17 cellular contexts compared by ENCODE assay signal in genomic region chr2:120540719-120541552, GRCh38.
DNase-seq lines count a peak whose midpoint lies in the region; ATAC-seq and TF ChIP-seq lines count a peak whose summit lies in the region.
"Had no signal": no experiment of that assay in that cellular context is flagged by ENCODE, and none has a peak within 500 bp of the region (broad histone marks: within the 10 kb centered on the region; RNA-seq: fewer than 3 reads in every experiment).

No MANE protein-coding gene starts in this region.

- no peaks in the 10 kb centered on the region for H3K9me3 ChIP-seq in Caco-2
- H3K9me3 ChIP-seq in right atrium auricular region, result no peaks in the 10 kb centered on the region
- H3K9me3 ChIP-seq in gastrocnemius medialis, result no peaks in the 10 kb centered on the region
- H3K9me3 ChIP-seq in CD8-positive, alpha-beta T cell (ENCODE audit: low read length), result no peaks in the 10 kb centered on the region
- H3K9me3 ChIP-seq: Peyer's patch had no signal

- H3K27me3 Mint-ChIP-seq in Caco-2 (ENCODE audit: insufficient read depth, unreplicated experiment), result no peaks in the 10 kb centered on the region
- peaks cover 3% of the 10 kb centered on the region for H3K27me3 Mint-ChIP-seq in CD8-positive, alpha-beta T cell (ENCODE audit: low read depth)
- H3K27me3 Mint-ChIP-seq: stimulated activated naive CD8-positive, alpha-beta T cell treated with anti-CD3 and anti-CD28 coated beads, Interleukin-15, Interleukin-2, amounts not matched to agents 100 ng/mL and 50 ng/mL, for 24 hours had no signal

- no peaks in the 10 kb centered on the region for H3K9me3 Mint-ChIP-seq in Caco-2 (ENCODE audit: unreplicated experiment)
- no peaks in the 10 kb centered on the region for H3K9me3 Mint-ChIP-seq in CD8-positive, alpha-beta T cell
- H3K9me3 Mint-ChIP-seq: stimulated activated naive CD8-positive, alpha-beta T cell treated with anti-CD3 and anti-CD28 coated beads, Interleukin-15, Interleukin-2, amounts not matched to agents 100 ng/mL and 50 ng/mL, for 24 hours; WTC11 had no signal

- H3K4me1 Mint-ChIP-seq in Caco-2 (ENCODE audit: low read depth, unreplicated experiment), result peaks cover 9% of the 10 kb centered on the region
- no peaks in the 10 kb centered on the region for H3K4me1 Mint-ChIP-seq in CD8-positive, alpha-beta T cell (ENCODE audit: low read depth)
- H3K4me1 Mint-ChIP-seq: activated CD8-positive, alpha-beta memory T cell treated with anti-CD3 and anti-CD28 coated beads, Interleukin-2, amount 10 ng/mL, durations not matched to agents 7 days and 5 days had no signal

- no peak overlapping the region for H3K4me3 Mint-ChIP-seq in Caco-2 (ENCODE audit: unreplicated experiment)
- H3K4me3 Mint-ChIP-seq in CD8-positive, alpha-beta T cell, result no peak overlapping the region
- H3K4me3 Mint-ChIP-seq: activated CD8-positive, alpha-beta memory T cell treated with anti-CD3 and anti-CD28 coated beads, Interleukin-2, amount 10 ng/mL, durations not matched to agents 7 days and 5 days; stimulated activated naive CD8-positive, alpha-beta T cell treated with anti-CD3 and anti-CD28 coated beads, Interleukin-15, Interleukin-2, amounts not matched to agents 100 ng/mL and 50 ng/mL, for 24 hours; WTC11 had no signal

- H3K36me3 Mint-ChIP-seq in Caco-2 (ENCODE audit: insufficient read depth, unreplicated experiment), result no peaks in the 10 kb centered on the region
- no peaks in the 10 kb centered on the region for H3K36me3 Mint-ChIP-seq in CD8-positive, alpha-beta T cell
- H3K36me3 Mint-ChIP-seq: activated CD8-positive, alpha-beta memory T cell treated with anti-CD3 and anti-CD28 coated beads, Interleukin-2, amount 10 ng/mL, durations not matched to agents 7 days and 5 days; WTC11 had no signal

- no peak for DNase-seq in Caco-2
- DNase-seq in RWPE1 (ENCODE audit: low spot score), result no peak
- no peak for DNase-seq in right atrium auricular region (ENCODE audit: low spot score)
- DNase-seq in gastrocnemius medialis, result no peak
- DNase-seq in stimulated activated CD4-positive, alpha-beta T cell treated with anti-CD3 and anti-CD28 coated beads, Interleukin-2, amount 100 ng/mL, for 48 hours, result no peak
- no peak for DNase-seq in activated gamma-delta T cell (lab: John Stamatoyannopoulos, UW)
- no peak for DNase-seq in anterior cingulate cortex (lab: John Stamatoyannopoulos, UW)
- no peak for DNase-seq in CD8-positive, alpha-beta T cell
- DNase-seq: activated CD8-positive, alpha-beta memory T cell treated with anti-CD3 and anti-CD28 coated beads, Interleukin-2, amount 10 ng/mL, durations not matched to agents 7 days and 5 days; effector CD8-positive, alpha-beta T cell; Karpas-422; NCI-H446 treated with DMSO at 0.1 percent for 48 hours; small intestine had no signal

- BruUV-seq in Caco-2 (replicated peaks; lab: Mats Ljungman, UMichigan), result no TSS peak

- intact Hi-C loops in Caco-2 (cut with micrococcal nuclease; ENCODE audit: unreplicated experiment) (loop anchor here (2.0 kb wide), 1 partner anchor 74 kb away; no protein-coding TSS in a partner anchor), gastrocnemius medialis (cut with DNase I; ENCODE audit: low total_unique reads) (loop anchor here (1.0 to 5.0 kb wide), 6 partner anchors 7 to 1704 kb away; no protein-coding TSS in a partner anchor)
- intact Hi-C loops in CD8-positive, alpha-beta T cell (cut with DNase I, micrococcal nuclease), result no loop called here

- in situ Hi-C loops in gastrocnemius medialis (cut with MboI; ENCODE audit: low sequenced_read_pairs in 4 of 4), result loop anchor here in 1 of 4 donors (5.0 kb wide), 1 partner anchor 39 kb away; no protein-coding TSS in a partner anchor

- no peaks in the 10 kb centered on the region for H3K36me3 ChIP-seq in Caco-2 (ENCODE audit: control insufficient read depth, insufficient read depth, low read length)
- no peaks in the 10 kb centered on the region for H3K36me3 ChIP-seq in right atrium auricular region
- no peaks in the 10 kb centered on the region for H3K36me3 ChIP-seq in gastrocnemius medialis
- no peaks in the 10 kb centered on the region for H3K36me3 ChIP-seq in CD8-positive, alpha-beta T cell (ENCODE audit: insufficient read depth, low read length)
- H3K36me3 ChIP-seq: Peyer's patch had no signal

- CTCF ChIA-PET in Caco-2 (lab: Charles Lee) (no interaction called here), RWPE1 (lab: Yijun Ruan, JAX) (interaction anchor here (0.6 to 1.0 kb wide), 2 partner anchors 12 to 168 kb away, joined by 3 to 5 read pairs; no protein-coding TSS in a partner anchor)
- CTCF ChIA-PET in CD8-positive, alpha-beta T cell (lab: Charles Lee), result no interaction called here

- no peaks in the 10 kb centered on the region for H3K27me3 ChIP-seq in Caco-2 (replicated peaks; ENCODE audit: control insufficient read depth, insufficient read depth, low read length)
- no peaks in the 10 kb centered on the region for H3K27me3 ChIP-seq in right atrium auricular region
- H3K27me3 ChIP-seq in gastrocnemius medialis, result no peaks in the 10 kb centered on the region
- no peaks in the 10 kb centered on the region for H3K27me3 ChIP-seq in CD8-positive, alpha-beta T cell (ENCODE audit: insufficient read depth, low read length)
- H3K27me3 ChIP-seq: Peyer's patch had no signal

- TF ChIP-seq CTCF in Caco-2 (IDR thresholded peaks at IDR 0.05; ENCODE audit: insufficient read depth in 1 of 2, low read depth in 1 of 2, low read length in 1 of 2, severe bottlenecking in 1 of 2, unreplicated experiment in 1 of 2), result no peak
- no peak for TF ChIP-seq CTCF in RWPE1 (conservative IDR thresholded peaks at IDR 0.05; ENCODE audit: low read depth)
- no peak for TF ChIP-seq CTCF in right atrium auricular region (IDR thresholded peaks at IDR 0.05)
- TF ChIP-seq CTCF in gastrocnemius medialis (IDR thresholded peaks at IDR 0.05 in 4 of 5, conservative IDR thresholded peaks at IDR 0.05 in 1 of 5), result no peak
- no peak for TF ChIP-seq CTCF in CD8-positive, alpha-beta T cell (IDR thresholded peaks at IDR 0.05)

- peaks cover 27% of the 10 kb centered on the region for H3K4me1 ChIP-seq in Caco-2
- H3K4me1 ChIP-seq in right atrium auricular region, result peaks cover 0 to 29% of the 10 kb centered on the region in 2 donors
- H3K4me1 ChIP-seq in gastrocnemius medialis, result peaks cover 48 to 49% of the 10 kb centered on the region in 2 donors
- H3K4me1 ChIP-seq in CD8-positive, alpha-beta T cell (ENCODE audit: insufficient read depth, low read length), result no peaks in the 10 kb centered on the region
- H3K4me1 ChIP-seq: Peyer's patch had no signal

- H3K4me3 ChIP-seq in Caco-2 (ENCODE audit: low read depth, low read length), result no peak overlapping the region
- H3K4me3 ChIP-seq in right atrium auricular region, result no peak overlapping the region
- peak overlapping the region in 3 of 4 donors; percentile 24 to 36 (median 31) for H3K4me3 ChIP-seq in gastrocnemius medialis
- no peak overlapping the region for H3K4me3 ChIP-seq in CD8-positive, alpha-beta T cell (ENCODE audit: low read depth, low read length)
- H3K4me3 ChIP-seq: lung, Peyer's patch had no signal

- POLR2A ChIA-PET in Caco-2 (lab: Charles Lee) (no interaction called here), RWPE1 (lab: Yijun Ruan, JAX; ENCODE audit: low non-redundant PET) (no interaction called here)
- POLR2A ChIA-PET in CD8-positive, alpha-beta T cell (lab: Charles Lee), result no interaction called here

- peak overlapping the region; percentile 31 for H3K27ac Mint-ChIP-seq in Caco-2 (ENCODE audit: unreplicated experiment)
- no peak overlapping the region for H3K27ac Mint-ChIP-seq in CD8-positive, alpha-beta T cell
- H3K27ac Mint-ChIP-seq: activated CD8-positive, alpha-beta memory T cell treated with anti-CD3 and anti-CD28 coated beads, Interleukin-2, amount 10 ng/mL, durations not matched to agents 7 days and 5 days; stimulated activated naive CD8-positive, alpha-beta T cell treated with anti-CD3 and anti-CD28 coated beads, Interleukin-15, Interleukin-2, amounts not matched to agents 100 ng/mL and 50 ng/mL, for 24 hours; WTC11 had no signal

- TF ChIP-seq POLR2A in gastrocnemius medialis (IDR thresholded peaks at IDR 0.05), result no peak

- peak; percentile 21 to 47 for ATAC-seq in gastrocnemius medialis
- no peak for ATAC-seq in CD8-positive, alpha-beta T cell
- ATAC-seq: activated CD8-positive, alpha-beta memory T cell treated with anti-CD3 and anti-CD28 coated beads, Interleukin-2, amount 10 ng/mL, durations not matched to agents 7 days and 5 days had no signal

- peak overlapping the region; percentile 42 for H3K27ac ChIP-seq in RWPE1
- H3K27ac ChIP-seq in right atrium auricular region, result peak overlapping the region; percentile 56 to 80
- peak overlapping the region; percentile 96 to 100 (median 98) for H3K27ac ChIP-seq in gastrocnemius medialis
- H3K27ac ChIP-seq in CD8-positive, alpha-beta T cell (ENCODE audit: low read depth, low read length), result no peak overlapping the region
- H3K27ac ChIP-seq: Peyer's patch had no signal

Comparison
In these comparisons a context has a peak if more than half of its experiments do, and no peak if none do; other contexts are left out.
1. H3K4me3 ChIP-seq: peak in gastrocnemius medialis (3 of 4); none in Caco-2 (single experiment), right atrium auricular region (0 of 2) and CD8-positive, alpha-beta T cell (single experiment).
2. intact Hi-C loops: an anchor here in Caco-2 (2.0 kb wide) and gastrocnemius medialis (1.0 to 5.0 kb wide); none called in CD8-positive, alpha-beta T cell.